In the genomic region with DNA sequence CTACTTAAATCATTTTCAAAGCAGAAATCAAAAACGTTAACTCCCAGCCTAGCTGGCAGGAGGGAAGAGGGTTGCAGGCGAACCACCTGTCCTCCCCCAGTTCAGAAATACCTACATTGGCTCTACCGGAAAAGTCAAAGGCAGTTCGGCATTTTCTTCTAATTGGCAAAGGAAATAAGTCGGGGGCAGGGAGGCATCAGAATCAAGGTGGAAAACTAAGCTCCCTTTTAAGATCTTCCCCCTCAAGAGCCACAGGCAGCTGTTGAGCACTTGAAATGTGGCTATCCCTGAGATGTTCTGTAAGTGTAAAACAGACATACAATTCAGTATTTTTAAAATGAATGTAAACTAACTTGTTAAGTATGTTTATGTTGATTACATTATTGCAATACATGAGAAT, we compare ENCODE assay signal across 8 cellular contexts. TPM values are rescaled to one million over a fixed set of nuclear protein-coding genes. Genes with fewer than 3 reads are reported as not detected.
DNase-seq lines count a peak whose midpoint lies in the region; ATAC-seq, FAIRE-seq and TF ChIP-seq lines count a peak whose summit lies in the region.

No MANE protein-coding gene starts in this region.

- H3K4me3 Mint-ChIP-seq in GM23338, result peak overlapping the region; percentile 86
- peak overlapping the region; percentile 91 for H3K4me3 Mint-ChIP-seq in activated naive CD8-positive, alpha-beta T cell treated with anti-CD3 and anti-CD28 coated beads, Interleukin-2, amount 10 ng/mL, durations not matched to agents 7 days and 5 days
- H3K4me3 Mint-ChIP-seq in naive B cell, result peak overlapping the region; percentile 85 to 100 (median 94)

- peaks cover 2% of the 10 kb centered on the region; the same call in 1 of the 2 replicates for H3F3A ChIP-seq in GM23338 (replicated peaks; ENCODE audit: low read depth)

- TF ChIP-seq RAD21 in A549 (conservative IDR thresholded peaks at IDR 0.05 in 1 of 2, IDR thresholded peaks at IDR 0.05 in 1 of 2), result no peak

- no peaks in the 10 kb centered on the region; the same call in 2 of the 3 replicates for H3K36me3 Mint-ChIP-seq in GM23338 (ENCODE audit: low read depth)
- peaks cover 7% of the 10 kb centered on the region for H3K36me3 Mint-ChIP-seq in activated naive CD8-positive, alpha-beta T cell treated with anti-CD3 and anti-CD28 coated beads, Interleukin-2, amount 10 ng/mL, durations not matched to agents 7 days and 5 days
- peaks cover 10 to 25% of the 10 kb centered on the region in 2 donors for H3K36me3 Mint-ChIP-seq in naive B cell

- no peak for ATAC-seq in A549
- ATAC-seq in GM23338, result no peak
- no peak for ATAC-seq in activated naive CD8-positive, alpha-beta T cell treated with anti-CD3 and anti-CD28 coated beads, Interleukin-2, amount 10 ng/mL, durations not matched to agents 7 days and 5 days (ENCODE audit: low read depth)
- no peak for ATAC-seq in naive B cell (ENCODE audit: low read depth in 2 of 2)
- ATAC-seq in GM21367 (IDR thresholded peaks at IDR 0.05; ENCODE audit: unreplicated experiment), result no peak
- no peak for ATAC-seq in GM18907 (IDR thresholded peaks at IDR 0.05; ENCODE audit: unreplicated experiment)
- no peak for ATAC-seq in GM18498 (IDR thresholded peaks at IDR 0.05; ENCODE audit: unreplicated experiment)

- H3K27ac Mint-ChIP-seq in GM23338 (no peak overlapping the region), naive B cell (peak overlapping the region; percentile 97 to 100 (median 98))
- H3K27ac Mint-ChIP-seq in activated naive CD8-positive, alpha-beta T cell treated with anti-CD3 and anti-CD28 coated beads, Interleukin-2, amount 10 ng/mL, durations not matched to agents 7 days and 5 days, result peak overlapping the region; percentile 93

- no peak for TF ChIP-seq POLR2A in A549 (IDR thresholded peaks at IDR 0.05; ENCODE audit: low read length)

- H3K4me3 ChIP-seq in A549 (peak overlapping the region; percentile 89), GM23338 (peak overlapping the region; percentile 89)

- H3K9me2 ChIP-seq in GM23338 (ENCODE audit: insufficient read depth), result no peaks in the 10 kb centered on the region

- DNase-seq in A549 (ENCODE audit: low read depth in 1 of 2, low spot score in 1 of 2) (no peak), GM23338 (ENCODE audit: low spot score) (peak; percentile 23), naive B cell (no peak), retina (no peak)
- no peak for DNase-seq in activated naive CD8-positive, alpha-beta T cell treated with anti-CD3 and anti-CD28 coated beads, Interleukin-2, amount 10 ng/mL, durations not matched to agents 7 days and 5 days

- TF ChIP-seq EP300 in A549 (IDR thresholded peaks at IDR 0.05), result no peak

- H3K9me3 Mint-ChIP-seq in GM23338, result no peaks in the 10 kb centered on the region
- no peaks in the 10 kb centered on the region for H3K9me3 Mint-ChIP-seq in activated naive CD8-positive, alpha-beta T cell treated with anti-CD3 and anti-CD28 coated beads, Interleukin-2, amount 10 ng/mL, durations not matched to agents 7 days and 5 days
- H3K9me3 Mint-ChIP-seq in naive B cell, result peaks cover 0 to 4% (median 0%) of the 10 kb centered on the region in 7 donors

- peaks cover 24% of the 10 kb centered on the region for H3K27me3 ChIP-seq in GM23338 (ENCODE audit: insufficient read depth)

- POLR2A ChIA-PET in A549 (lab: Yijun Ruan, JAX), result no interaction called here
- POLR2A ChIA-PET in activated naive CD8-positive, alpha-beta T cell treated with anti-CD3 and anti-CD28 coated beads, Interleukin-2, amount 10 ng/mL, durations not matched to agents 7 days and 5 days (lab: Charles Lee), result interaction anchor here (0.9 to 2.8 kb wide), 4 partner anchors 40 to 856 kb away, joined by 3 to 15 read pairs (median 6); no protein-coding TSS in a partner anchor

- peak overlapping the region in 1 of 2 experiments; percentile 81; a peak in 1 of 6 replicates for H3K27ac ChIP-seq in A549
- no peak overlapping the region for H3K27ac ChIP-seq in GM23338 (ENCODE audit: low read depth)

- H3K4me1 ChIP-seq in A549 (peaks cover 6% of the 10 kb centered on the region; the same call in 2 of the 3 replicates), GM23338 (ENCODE audit: insufficient read depth) (peaks cover 12% of the 10 kb centered on the region)

- TF ChIP-seq CTCF in A549 (IDR thresholded peaks at IDR 0.05), result no peak
- no peak for TF ChIP-seq CTCF in GM23338 (conservative IDR thresholded peaks at IDR 0.05; ENCODE audit: low read depth in 2 of 2)

- H2AFZ ChIP-seq in GM23338, result peak overlapping the region; percentile 25; the same call in 1 of the 2 replicates

- H3K4me2 ChIP-seq in A549 (peak overlapping the region; percentile 69), GM23338 (peak overlapping the region; percentile 96)

- FAIRE-seq in A549 (lab: Jason Lieb, UNC), result no peak

- H4K20me1 ChIP-seq in GM23338 (replicated peaks; ENCODE audit: insufficient read depth), result peaks cover 2% of the 10 kb centered on the region; the same call in 1 of the 2 replicates

- 22% methylated on average over 5 of the region's 5 CpGs for WGBS in A549 (ENCODE audit: missing lambda C conversion rate)

- CTCF ChIA-PET in A549 (lab: Yijun Ruan, JAX), result interaction anchor here (0.8 to 1.6 kb wide), 5 partner anchors 42 to 372 kb away, joined by 3 to 4 read pairs (median 3); no protein-coding TSS in a partner anchor

- H3K27me3 Mint-ChIP-seq in GM23338 (ENCODE audit: insufficient read depth, low read depth, poor library complexity) (peaks cover 20% of the 10 kb centered on the region), naive B cell (peaks cover 0 to 6% (median 4%) of the 10 kb centered on the region in 3 donors)
- no peaks in the 10 kb centered on the region for H3K27me3 Mint-ChIP-seq in activated naive CD8-positive, alpha-beta T cell treated with anti-CD3 and anti-CD28 coated beads, Interleukin-2, amount 10 ng/mL, durations not matched to agents 7 days and 5 days

- H3K4me1 Mint-ChIP-seq in GM23338, result peaks cover 43% of the 10 kb centered on the region
- H3K4me1 Mint-ChIP-seq in activated naive CD8-positive, alpha-beta T cell treated with anti-CD3 and anti-CD28 coated beads, Interleukin-2, amount 10 ng/mL, durations not matched to agents 7 days and 5 days, result peaks cover 26% of the 10 kb centered on the region
- H3K4me1 Mint-ChIP-seq in naive B cell, result peaks cover 27 to 41% (median 27%) of the 10 kb centered on the region in 3 donors

- no peaks in the 10 kb centered on the region for H3K36me3 ChIP-seq in GM23338 (ENCODE audit: insufficient read depth)

- no peaks in the 10 kb centered on the region for H3K9me3 ChIP-seq in A549

- H3K79me2 ChIP-seq in GM23338 (replicated peaks; ENCODE audit: insufficient read depth), result 0 out of 2 replicates have a peak, but pooled peaks cover 7% of the 10 kb centered on the region

TF ChIP-seq in A549, 52 proteins besides CTCF, POLR2A, EP300 and RAD21 (continues in another document):
- TF ChIP-seq, protein P1, sequence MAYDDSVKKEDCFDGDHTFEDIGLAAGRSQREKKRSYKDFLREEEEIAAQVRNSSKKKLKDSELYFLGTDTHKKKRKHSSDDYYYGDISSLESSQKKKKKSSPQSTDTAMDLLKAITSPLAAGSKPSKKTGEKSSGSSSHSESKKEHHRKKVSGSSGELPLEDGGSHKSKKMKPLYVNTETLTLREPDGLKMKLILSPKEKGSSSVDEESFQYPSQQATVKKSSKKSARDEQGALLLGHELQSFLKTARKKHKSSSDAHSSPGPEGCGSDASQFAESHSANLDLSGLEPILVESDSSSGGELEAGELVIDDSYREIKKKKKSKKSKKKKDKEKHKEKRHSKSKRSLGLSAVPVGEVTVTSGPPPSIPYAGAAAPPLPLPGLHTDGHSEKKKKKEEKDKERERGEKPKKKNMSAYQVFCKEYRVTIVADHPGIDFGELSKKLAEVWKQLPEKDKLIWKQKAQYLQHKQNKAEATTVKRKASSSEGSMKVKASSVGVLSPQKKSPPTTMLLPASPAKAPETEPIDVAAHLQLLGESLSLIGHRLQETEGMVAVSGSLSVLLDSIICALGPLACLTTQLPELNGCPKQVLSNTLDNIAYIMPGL (CRISPR knock-in tag; IDR thresholded peaks at IDR 0.05; ENCODE audit: borderline replicate concordance), result no peak
- no peak for TF ChIP-seq ZFP36 (IDR thresholded peaks at IDR 0.05; ENCODE audit: borderline replicate concordance, partially characterized antibody)
- no peak for TF ChIP-seq CBX2 (IDR thresholded peaks at IDR 0.05; ENCODE audit: borderline replicate concordance, low read depth)
- no peak for TF ChIP-seq ZC3H11A (IDR thresholded peaks at IDR 0.05)
- no peak for TF ChIP-seq MAZ (IDR thresholded peaks at IDR 0.05; ENCODE audit: borderline replicate concordance, low read depth, low read length)

TF ChIP-seq in GM23338, 12 proteins besides CTCF, POLR2A, EP300 and RAD21:
- TF ChIP-seq ETS1 (IDR thresholded peaks at IDR 0.05) (no peak), JUNB (IDR thresholded peaks at IDR 0.05; ENCODE audit: unreplicated experiment) (no peak)

RNA-seq across cellular contexts. Expression of gene ELMO1, which starts 1.0 kb away (rescaled TPM):
- 6.1 and 13.3 TPM in 2 replicates for polyA plus RNA-seq in A549 (2011; rRNA removed)
- polyA plus RNA-seq in A549 (2012; cell fraction: cytosol; rRNA removed), result 1.3 and 1.8 TPM in 2 replicates
- polyA plus RNA-seq in A549 (2012; cell fraction: nucleus; rRNA removed), result 1.4 and 4.0 TPM in 2 replicates
- polyA plus RNA-seq in A549 (2017; fragmentation: RNase III; extraction: RNeasy Plus Mini Kit Qiagen cat#74134 plus additional on column Dnase treatment), result 2.3 to 3.2 TPM (median 2.6 TPM) in 3 replicates
- 27.3 and 29.8 TPM in 2 replicates for polyA minus RNA-seq in A549 (2011; rRNA and poly(A)+ RNA removed)
- total RNA-seq in GM23338 (2014; rRNA removed; shearing (Covaris generic)), result 15.0 and 24.9 TPM in 2 replicates
- 6.5 and 6.7 TPM in 2 replicates for polyA plus RNA-seq in GM23338 (2016; fragmentation: Nextera tagmentation; extraction: Ambion mirVana)
- 10 to 100 TPM; 73.4 to 78.6 TPM for total RNA-seq in activated naive CD8-positive, alpha-beta T cell treated with anti-CD3 and anti-CD28 coated beads, Interleukin-2, amount 10 ng/mL, durations not matched to agents 7 days and 5 days
- polyA plus RNA-seq in naive B cell (ENCODE audit: low read depth in 6 of 6), result 10 to 100 TPM; 42.8 to 69.9 (median 59.5) TPM
